Comparison of ENCODE assay signal across 1 cellular context in genomic region chr7:104900525-104900924, GRCh38.
TF ChIP-seq lines count a peak whose summit lies in the region.

No MANE protein-coding gene starts in this region.

TF ChIP-seq in HepG2, 621 proteins besides CTCF, POLR2A, EP300 and RAD21 (continued from another document and continues in another):
- TF ChIP-seq KIAA2018 (CRISPR knock-in tag; IDR thresholded peaks at IDR 0.05; ENCODE audit: borderline replicate concordance) (no peak), WIZ (CRISPR knock-in tag; IDR thresholded peaks at IDR 0.05) (no peak), TCF12 (IDR thresholded peaks at IDR 0.05) (no peak), TCF12 (CRISPR knock-in tag; IDR thresholded peaks at IDR 0.05) (no peak), ZNF367 (CRISPR knock-in tag; IDR thresholded peaks at IDR 0.05; ENCODE audit: borderline replicate concordance) (no peak), ZNF18 (CRISPR knock-in tag; IDR thresholded peaks at IDR 0.05; ENCODE audit: insufficient replicate concordance) (no peak), ZBTB7A (CRISPR knock-in tag; IDR thresholded peaks at IDR 0.05) (no peak), ZZZ3 (CRISPR knock-in tag; IDR thresholded peaks at IDR 0.05; ENCODE audit: borderline replicate concordance) (no peak), CCAR2 (optimal IDR thresholded peaks at IDR 0.05; ENCODE audit: low read depth, low read length) (no peak), NR2F1 (CRISPR knock-in tag; IDR thresholded peaks at IDR 0.05) (no peak), SOX13 (IDR thresholded peaks at IDR 0.05) (peak; percentile 90), SOX13 (CRISPR knock-in tag; conservative IDR thresholded peaks at IDR 0.05 in 1 of 2, IDR thresholded peaks at IDR 0.05 in 1 of 2) (peak in 1 of 2 experiments; percentile 99; a peak in 2 of 4 replicates), ZSCAN20 (CRISPR knock-in tag; IDR thresholded peaks at IDR 0.05; ENCODE audit: borderline replicate concordance) (no peak), GLI4 (CRISPR knock-in tag; IDR thresholded peaks at IDR 0.05; ENCODE audit: borderline replicate concordance) (no peak), ZNF784 (CRISPR knock-in tag; IDR thresholded peaks at IDR 0.05; ENCODE audit: borderline replicate concordance) (no peak), ZNF337 (CRISPR knock-in tag; IDR thresholded peaks at IDR 0.05; ENCODE audit: borderline replicate concordance, low read depth) (no peak), TARDBP (CRISPR knock-in tag; IDR thresholded peaks at IDR 0.05) (no peak), ZBTB21 (CRISPR knock-in tag; IDR thresholded peaks at IDR 0.05) (no peak), ZNF234 (CRISPR knock-in tag; conservative IDR thresholded peaks at IDR 0.05) (no peak), LBX2 (CRISPR knock-in tag; IDR thresholded peaks at IDR 0.05; ENCODE audit: borderline replicate concordance) (no peak), SMAD9 (CRISPR knock-in tag; IDR thresholded peaks at IDR 0.05) (no peak), E2F5 (CRISPR knock-in tag; conservative IDR thresholded peaks at IDR 0.05) (no peak), ATF2 (CRISPR knock-in tag; IDR thresholded peaks at IDR 0.05) (no peak), ZFY (CRISPR knock-in tag; IDR thresholded peaks at IDR 0.05) (no peak), ZNF547 (CRISPR knock-in tag; IDR thresholded peaks at IDR 0.05) (no peak), PHF21A (CRISPR knock-in tag; IDR thresholded peaks at IDR 0.05) (peak; percentile 82), TBX3 (IDR thresholded peaks at IDR 0.05; ENCODE audit: borderline replicate concordance) (no peak), CBFB (CRISPR knock-in tag; IDR thresholded peaks at IDR 0.05) (no peak), MZF1 (CRISPR knock-in tag; IDR thresholded peaks at IDR 0.05; ENCODE audit: borderline replicate concordance) (no peak), ZNF501 (CRISPR knock-in tag; IDR thresholded peaks at IDR 0.05) (no peak), ADNP (CRISPR knock-in tag; IDR thresholded peaks at IDR 0.05) (no peak), PREB (CRISPR knock-in tag; IDR thresholded peaks at IDR 0.05) (no peak), ERF (CRISPR knock-in tag; IDR thresholded peaks at IDR 0.05) (no peak), CSRNP1 (CRISPR knock-in tag; IDR thresholded peaks at IDR 0.05) (0 out of 2 replicates have a peak, but pooled peaks have one; percentile 28), SOX6 (IDR thresholded peaks at IDR 0.05) (no peak), SOX6 (CRISPR knock-in tag; IDR thresholded peaks at IDR 0.05) (peak; percentile 97), HNRNPK (IDR thresholded peaks at IDR 0.05; ENCODE audit: low read depth, low read length, poor library complexity, severe bottlenecking) (no peak), FOSL1 (CRISPR knock-in tag; IDR thresholded peaks at IDR 0.05; ENCODE audit: borderline replicate concordance) (no peak), GMEB1 (CRISPR knock-in tag; IDR thresholded peaks at IDR 0.05; ENCODE audit: borderline replicate concordance) (no peak), ZNF136 (CRISPR knock-in tag; IDR thresholded peaks at IDR 0.05; ENCODE audit: low read depth) (no peak), ZNF101 (CRISPR knock-in tag; IDR thresholded peaks at IDR 0.05; ENCODE audit: borderline replicate concordance, low read depth) (no peak), BORCS8-MEF2B (CRISPR knock-in tag; IDR thresholded peaks at IDR 0.05) (no peak), ZNF292 (CRISPR knock-in tag; IDR thresholded peaks at IDR 0.05; ENCODE audit: borderline replicate concordance, low read depth) (peak; percentile 33; the same call in 1 of the 2 replicates), NR2F6 (IDR thresholded peaks at IDR 0.05) (peak; percentile 85), NR2F6 (CRISPR knock-in tag; IDR thresholded peaks at IDR 0.05) (peak; percentile 85), ZBTB20 (CRISPR knock-in tag; IDR thresholded peaks at IDR 0.05; ENCODE audit: borderline replicate concordance, low read depth) (no peak), ZNF850 (CRISPR knock-in tag; conservative IDR thresholded peaks at IDR 0.05) (no peak), NFE2L1 (CRISPR knock-in tag; IDR thresholded peaks at IDR 0.05; ENCODE audit: borderline replicate concordance) (no peak), CEBPG (CRISPR knock-in tag; IDR thresholded peaks at IDR 0.05) (peak; percentile 36; the same call in 1 of the 2 replicates), EED (CRISPR knock-in tag; IDR thresholded peaks at IDR 0.05) (no peak), CERS6 (CRISPR knock-in tag; IDR thresholded peaks at IDR 0.05) (no peak), SOX5 (CRISPR knock-in tag; IDR thresholded peaks at IDR 0.05; ENCODE audit: borderline replicate concordance) (peak; percentile 97)
